ENCODE assay signal across 1 cellular context in genomic region chr1:45584351-45585109, GRCh38.
TF ChIP-seq lines count a peak whose summit lies in the region.

No MANE protein-coding gene starts in this region.

TF ChIP-seq in K562, 482 proteins besides CTCF, POLR2A, EP300 and RAD21 (continued from another document and continues in another):
- TF ChIP-seq ZNF785 (CRISPR knock-in tag; IDR thresholded peaks at IDR 0.05) (no peak), RBFOX2 (IDR thresholded peaks at IDR 0.05; ENCODE audit: low read depth, low read length) (peak; percentile 99), ETV6 (IDR thresholded peaks at IDR 0.05; ENCODE audit: borderline replicate concordance in 1 of 2, low read depth in 2 of 2, low read length in 1 of 2) (no peak), ETV6 (CRISPR knock-in tag; IDR thresholded peaks at IDR 0.05; ENCODE audit: borderline replicate concordance) (peak; percentile 41; the same call in 1 of the 2 replicates), ZBTB12 (CRISPR knock-in tag; IDR thresholded peaks at IDR 0.05) (no peak), ZNF444 (CRISPR knock-in tag; IDR thresholded peaks at IDR 0.05) (no peak), ZNF561 (CRISPR knock-in tag; conservative IDR thresholded peaks at IDR 0.05) (no peak), KDM4B (IDR thresholded peaks at IDR 0.05; ENCODE audit: borderline replicate concordance in 2 of 2, low read depth in 1 of 2) (no peak), MYNN (IDR thresholded peaks at IDR 0.05) (0 out of 2 replicates have a peak, but pooled peaks have one; percentile 16), MYNN (CRISPR knock-in tag; IDR thresholded peaks at IDR 0.05) (no peak), SRSF9 (IDR thresholded peaks at IDR 0.05; ENCODE audit: borderline replicate concordance, low read depth, low read length) (no peak), ZMIZ1 (IDR thresholded peaks at IDR 0.05; ENCODE audit: low read depth in 2 of 2, low read length in 2 of 2) (0 out of 4 replicates have a peak, but pooled peaks of 1 of the 2 experiments have one; percentile 4), ETV1 (tag; conservative IDR thresholded peaks at IDR 0.05; ENCODE audit: low read depth) (peak; percentile 42; the same call in 1 of the 2 replicates), HIVEP1 (CRISPR knock-in tag; IDR thresholded peaks at IDR 0.05) (no peak), EWSR1 (IDR thresholded peaks at IDR 0.05; ENCODE audit: borderline replicate concordance, low read depth, partially characterized antibody) (no peak), SNIP1 (IDR thresholded peaks at IDR 0.05; ENCODE audit: low read depth) (no peak), SREBF2 (CRISPR knock-in tag; IDR thresholded peaks at IDR 0.05) (no peak), E2F1 (CRISPR knock-in tag; IDR thresholded peaks at IDR 0.05) (peak; percentile 92), BCLAF1 (IDR thresholded peaks at IDR 0.05; ENCODE audit: borderline replicate concordance in 1 of 2, control insufficient read depth in 1 of 2, low read depth in 2 of 2, low read length in 1 of 2) (no peak), RCOR1 (IDR thresholded peaks at IDR 0.05; ENCODE audit: borderline replicate concordance in 1 of 2, low read depth in 2 of 2, low read length in 2 of 2) (no peak), ELF2 (CRISPR knock-in tag; IDR thresholded peaks at IDR 0.05) (0 out of 2 replicates have a peak, but pooled peaks have one; percentile 7), SRF (CRISPR knock-in tag; IDR thresholded peaks at IDR 0.05) (no peak; a peak in 1 of 4 replicates), SP1 (CRISPR knock-in tag; IDR thresholded peaks at IDR 0.05) (peak; percentile 80), DDX20 (tag; IDR thresholded peaks at IDR 0.05; ENCODE audit: low read depth) (no peak), HMG20B (CRISPR knock-in tag; IDR thresholded peaks at IDR 0.05) (no peak), ZNF263 (CRISPR knock-in tag; IDR thresholded peaks at IDR 0.05; ENCODE audit: borderline replicate concordance) (peak; percentile 81), SMARCC2 (IDR thresholded peaks at IDR 0.05; ENCODE audit: low read depth) (no peak; the same call in 1 of the 2 replicates), E2F4 (CRISPR knock-in tag; IDR thresholded peaks at IDR 0.05; ENCODE audit: low read depth) (peak; percentile 89), XRCC4 (IDR thresholded peaks at IDR 0.05; ENCODE audit: extremely low read depth, insufficient read depth, insufficient read length) (no peak), TBL1XR1 (IDR thresholded peaks at IDR 0.05; ENCODE audit: low read length in 2 of 2) (no peak; a peak in 1 of 4 replicates), ZFX (CRISPR knock-in tag; IDR thresholded peaks at IDR 0.05) (0 out of 2 replicates have a peak, but pooled peaks have one; percentile 31), NR2F6 (CRISPR knock-in tag; IDR thresholded peaks at IDR 0.05) (no peak), MYC (IDR thresholded peaks at IDR 0.05; ENCODE audit: low read depth, low read length) (peak; percentile 64), MYC (CRISPR knock-in tag; IDR thresholded peaks at IDR 0.05; ENCODE audit: borderline replicate concordance, low read depth) (no peak), NCOR1 (IDR thresholded peaks at IDR 0.05) (no peak), SREBF1 (IDR thresholded peaks at IDR 0.05; ENCODE audit: borderline replicate concordance, low read depth, low read length) (no peak), FOXK1 (CRISPR knock-in tag; IDR thresholded peaks at IDR 0.05; ENCODE audit: borderline replicate concordance) (0 out of 2 replicates have a peak, but pooled peaks have one; percentile 67), ZNF408 (CRISPR knock-in tag; IDR thresholded peaks at IDR 0.05; ENCODE audit: low read depth) (no peak), BRCA1 (IDR thresholded peaks at IDR 0.05) (no peak), BRCA1 (CRISPR knock-in tag; IDR thresholded peaks at IDR 0.05) (no peak), ZBTB7A (IDR thresholded peaks at IDR 0.05; ENCODE audit: borderline replicate concordance, control insufficient read depth, low read depth, low read length) (peak; percentile 77; the same call in 1 of the 2 replicates), ZNF586 (CRISPR knock-in tag; conservative IDR thresholded peaks at IDR 0.05) (no peak), MYBL2 (IDR thresholded peaks at IDR 0.05; ENCODE audit: low read depth) (no peak), MYBL2 (CRISPR knock-in tag; IDR thresholded peaks at IDR 0.05; ENCODE audit: borderline replicate concordance) (no peak), SMAD1 (IDR thresholded peaks at IDR 0.05; ENCODE audit: low read depth, low read length, partially characterized antibody) (no peak), PTRF (tag; IDR thresholded peaks at IDR 0.05) (no peak), ZNF75A (CRISPR knock-in tag; IDR thresholded peaks at IDR 0.05) (no peak), MCM7 (IDR thresholded peaks at IDR 0.05) (no peak), CCNT2 (IDR thresholded peaks at IDR 0.05; ENCODE audit: borderline replicate concordance, extremely low read depth, insufficient read length, low read depth, low read length) (peak; percentile 9), ZNF165 (CRISPR knock-in tag; IDR thresholded peaks at IDR 0.05; ENCODE audit: borderline replicate concordance) (no peak), GATAD2A (IDR thresholded peaks at IDR 0.05) (no peak), CREB1 (IDR thresholded peaks at IDR 0.05) (no peak), CREB1 (CRISPR knock-in tag; IDR thresholded peaks at IDR 0.05) (no peak), ZNF77 (CRISPR knock-in tag; IDR thresholded peaks at IDR 0.05) (no peak), DACH1 (IDR thresholded peaks at IDR 0.05; ENCODE audit: partially characterized antibody) (no peak), CBFA2T3 (IDR thresholded peaks at IDR 0.05) (no peak), NCOA6 (IDR thresholded peaks at IDR 0.05) (no peak), RBM14 (IDR thresholded peaks at IDR 0.05; ENCODE audit: borderline replicate concordance, insufficient read depth, low read depth, low read length) (peak; percentile 96; the same call in 1 of the 2 replicates), PYGO2 (tag; IDR thresholded peaks at IDR 0.05) (no peak), ZNF696 (CRISPR knock-in tag; conservative IDR thresholded peaks at IDR 0.05) (no peak), FOXP1 (CRISPR knock-in tag; IDR thresholded peaks at IDR 0.05) (no peak), HOMEZ (CRISPR knock-in tag; IDR thresholded peaks at IDR 0.05) (no peak), GABPB1 (CRISPR knock-in tag; IDR thresholded peaks at IDR 0.05) (no peak; the same call in 1 of the 2 replicates), FOXA1 (IDR thresholded peaks at IDR 0.05; ENCODE audit: borderline replicate concordance) (no peak), UBTF (IDR thresholded peaks at IDR 0.05; ENCODE audit: borderline replicate concordance in 1 of 2, low read depth in 2 of 2, low read length in 2 of 2) (no peak), ZFPM2 (CRISPR knock-in tag; IDR thresholded peaks at IDR 0.05) (no peak), ETS2 (tag; IDR thresholded peaks at IDR 0.05; ENCODE audit: borderline replicate concordance, poor library complexity, severe bottlenecking) (no peak)
